Comparison of ENCODE assay signal across 18 cellular contexts in genomic region chr10:49500420-49500819, GRCh38. TPM values are rescaled to one million over a fixed set of nuclear protein-coding genes. Genes with fewer than 3 reads are reported as not detected.
DNase-seq lines count a peak whose midpoint lies in the region; ATAC-seq and TF ChIP-seq lines count a peak whose summit lies in the region.
"Had no signal": no experiment of that assay in that cellular context is flagged by ENCODE, and none has a peak within 500 bp of the region (broad histone marks: within the 10 kb centered on the region; RNA-seq: fewer than 3 reads in every experiment).

No MANE protein-coding gene starts in this region.

- in situ Hi-C loops in HAP-1 (cut with MboI; ENCODE audit: low sequenced_read_pairs): no loop called here

- H3K79me2 ChIP-seq in HCT116 (ENCODE audit: insufficient read depth, low read length): no peaks in the 10 kb centered on the region

- TF ChIP-seq POLR2A in HCT116 (IDR thresholded peaks at IDR 0.05; ENCODE audit: borderline replicate concordance, extremely low read depth, insufficient read depth, insufficient read length): no peak

- no peaks in the 10 kb centered on the region for H3K9me2 ChIP-seq in HCT116 (ENCODE audit: insufficient read depth)

- H3K27me3 ChIP-seq in HCT116 (ENCODE audit: insufficient read depth, low read length) (no peaks in the 10 kb centered on the region), HAP-1 (ENCODE audit: low read depth) (no peaks in the 10 kb centered on the region)

- no peaks in the 10 kb centered on the region for H3K9me3 Mint-ChIP-seq in memory B cell
- H3K9me3 Mint-ChIP-seq: endodermal cell had no signal

- H3K9ac ChIP-seq in HCT116 (ENCODE audit: low read length): no peak overlapping the region

- no TSS peak for BruUV-seq in HCT116 (replicated peaks; lab: Mats Ljungman, UMichigan)

- intact Hi-C loops in HCT116 (cut with micrococcal nuclease): no loop called here

- no peak overlapping the region for H3K27ac ChIP-seq in HCT116 (ENCODE audit: low read depth, low read length)
- H3K27ac ChIP-seq: thoracic aorta had no signal

- CTCF ChIA-PET in HCT116 (lab: Charles Lee): interaction anchor here (1.2 kb wide), 1 partner anchor 93 kb away, joined by 4 read pairs; no protein-coding TSS in a partner anchor

- H3K4me1 Mint-ChIP-seq in memory B cell: no peaks in the 10 kb centered on the region

- H3K36me3 Mint-ChIP-seq in memory B cell: peaks cover 38% of the 10 kb centered on the region

- H2AFZ ChIP-seq in HCT116 (ENCODE audit: low read depth, low read length, poor library complexity, severe bottlenecking): no peak overlapping the region

- H3K4me1 ChIP-seq in HCT116 (ENCODE audit: control insufficient read depth in 1 of 2, insufficient read depth in 2 of 2, low read length in 2 of 2) (no peaks in the 10 kb centered on the region), HAP-1 (peaks cover 10% of the 10 kb centered on the region)

- H3K27ac Mint-ChIP-seq in memory B cell: peak overlapping the region; percentile 53
- H3K27ac Mint-ChIP-seq: endodermal cell had no signal

- H3K4me3 ChIP-seq in HCT116 (replicated peaks in 1 of 2; ENCODE audit: low read depth in 1 of 2, low read length in 2 of 2) (no peak overlapping the region), HAP-1 (no peak overlapping the region)
- H3K4me3 ChIP-seq: thoracic aorta had no signal

- H4K20me1 ChIP-seq in HCT116 (ENCODE audit: insufficient read depth): no peaks in the 10 kb centered on the region

- H3K4me3 Mint-ChIP-seq in memory B cell: no peak overlapping the region
- H3K4me3 Mint-ChIP-seq: endodermal cell had no signal

- DNase-seq in HCT116 (ENCODE audit: low read depth, low spot score) (no peak), NCI-H2029 (lab: John Stamatoyannopoulos, UW) (peak; percentile 70), NCI-H748 treated with DMSO at 0.1 percent for 48 hours (lab: John Stamatoyannopoulos, UW) (peak; percentile 58), memory B cell (ENCODE audit: low spot score in 2 of 2) (no peak), cortex of kidney (lab: John Stamatoyannopoulos, UW) (no peak), NCI-H2227 treated with DMSO at 0.1 percent for 48 hours (lab: John Stamatoyannopoulos, UW) (no peak), HAP-1 (ENCODE audit: low spot score in 2 of 2) (no peak)
- DNase-seq: activated CD4-positive, CD25-positive, alpha-beta regulatory T cell; activated gamma-delta T cell treated with Interleukin-2 at 50 U/mL for 16 hours; AML-193; anterior cingulate cortex; endodermal cell; hypothalamus; IMR-90; left cardiac atrium; MV-4-11 had no signal

- H3K36me3 ChIP-seq in HCT116 (ENCODE audit: control insufficient read depth in 1 of 2, insufficient read depth in 2 of 2, low read length in 2 of 2): no peaks in the 10 kb centered on the region; a peak in 1 of 4 replicates
- H3K36me3 ChIP-seq in HAP-1 (replicated peaks): no peaks in the 10 kb centered on the region

- RAD21 ChIA-PET in HCT116 (lab: Charles Lee; ENCODE audit: low non-redundant PET in 1 of 2, low total read pairs in 2 of 2, uncharacterized antibody in 2 of 2, unreplicated experiment in 2 of 2): no interaction called here

- TF ChIP-seq CTCF in HCT116 (IDR thresholded peaks at IDR 0.05 in 2 of 3, conservative IDR thresholded peaks at IDR 0.05 in 1 of 3; ENCODE audit: borderline replicate concordance in 1 of 3, insufficient read depth in 1 of 3, low read depth in 2 of 3, low read length in 2 of 3): no peak

- POLR2A ChIA-PET in HCT116 (lab: Charles Lee): no interaction called here

- no peak overlapping the region for H3K4me2 ChIP-seq in HCT116 (ENCODE audit: low read length)

- no peak for TF ChIP-seq RAD21 in HCT116 (IDR thresholded peaks at IDR 0.05; ENCODE audit: low read depth)

- ATAC-seq in HCT116 (0 out of 2 replicates have a peak, but pooled peaks have one; percentile 42), memory B cell (ENCODE audit: low read depth) (no peak), GM21576 (IDR thresholded peaks at IDR 0.05; ENCODE audit: unreplicated experiment) (no peak)
- ATAC-seq: left cardiac atrium had no signal

- H3K9me3 ChIP-seq in HCT116 (ENCODE audit: control insufficient read depth in 1 of 2, insufficient read depth in 1 of 2, low read depth in 1 of 2, low read length in 2 of 2) (no peaks in the 10 kb centered on the region), HAP-1 (no peaks in the 10 kb centered on the region)
- H3K9me3 ChIP-seq: thoracic aorta had no signal

- no peaks in the 10 kb centered on the region for H3K27me3 Mint-ChIP-seq in memory B cell

TF ChIP-seq in HCT116, 20 proteins besides CTCF, POLR2A, EP300 and RAD21:
- TF ChIP-seq CBX3 (IDR thresholded peaks at IDR 0.05; ENCODE audit: low read depth) (no peak), TCF7L2 (IDR thresholded peaks at IDR 0.05; ENCODE audit: borderline replicate concordance, extremely low read depth, insufficient read depth, insufficient read length) (no peak), EZH2phosphoT487 (IDR thresholded peaks at IDR 0.05; ENCODE audit: borderline replicate concordance) (no peak), POLR2AphosphoS5 (IDR thresholded peaks at IDR 0.05; ENCODE audit: low read depth, low read length) (no peak), EZH2 (IDR thresholded peaks at IDR 0.05) (no peak), ZBTB33 (IDR thresholded peaks at IDR 0.05; ENCODE audit: extremely low read depth, insufficient replicate concordance, low read length) (no peak), YY1 (IDR thresholded peaks at IDR 0.05; ENCODE audit: extremely low read depth, insufficient replicate concordance, low read depth, low read length) (no peak), SRF (IDR thresholded peaks at IDR 0.05; ENCODE audit: low read depth) (no peak), FOSL1 (IDR thresholded peaks at IDR 0.05; ENCODE audit: low read depth) (no peak)
TF ChIP-seq in HCT116: peak in this region for 0.

RNA-seq across cellular contexts. Expression of gene ERCC6, which starts 38.5 kb away (rescaled TPM):
- total RNA-seq in HCT116 (2021; ENCODE audit: unreplicated experiment): 16.4 TPM
- 5.8 and 9.2 TPM in 2 replicates for polyA plus RNA-seq in HCT116 (2012)

Comparison
In these comparisons a context has a peak if more than half of its experiments do, and no peak if none do; other contexts are left out.
1. DNase-seq: peak in NCI-H2029 (single experiment) and NCI-H748 treated with DMSO at 0.1 percent for 48 hours (single experiment); none in HCT116 (single experiment), memory B cell (0 of 2), cortex of kidney (single experiment), NCI-H2227 treated with DMSO at 0.1 percent for 48 hours (single experiment) and HAP-1 (0 of 2).